In genomic region chr18:32093106-32093511, GRCh38 we compare ENCODE assay signal across 8 cellular contexts. TPM values are rescaled to one million over a fixed set of nuclear protein-coding genes. Genes with fewer than 3 reads are reported as not detected.
DNase-seq lines count a peak whose midpoint lies in the region; ATAC-seq and TF ChIP-seq lines count a peak whose summit lies in the region.

No MANE protein-coding gene starts in this region.

- H2AFZ ChIP-seq in neural progenitor cell (replicated peaks), result peak overlapping the region; percentile 40

- peaks cover 39% of the 10 kb centered on the region for H4K20me1 ChIP-seq in neural progenitor cell (ENCODE audit: low read depth)

- peaks cover 0 to 42% (median 2%) of the 10 kb centered on the region in 3 donors for H3K36me3 Mint-ChIP-seq in CD8-positive, alpha-beta memory T cell
- H3K36me3 Mint-ChIP-seq in neural progenitor cell, result peaks cover 24% of the 10 kb centered on the region

- H3K9ac ChIP-seq in neural progenitor cell, result peak overlapping the region; percentile 61

- DNase-seq in CD8-positive, alpha-beta memory T cell, result peak; percentile 9 to 57 (median 45)
- DNase-seq in OCI-M1 (lab: John Stamatoyannopoulos, UW), result peak; percentile 86
- DNase-seq in activated naive CD4-positive, alpha-beta T cell treated with anti-CD3 and anti-CD28 coated beads, Interleukin-2, amount 50 U/mL, for 16 hours, result peak; percentile 27
- DNase-seq in neural progenitor cell (ENCODE audit: low spot score), result peak; percentile 86

- H3K79me2 ChIP-seq in neural progenitor cell (ENCODE audit: low read depth), result peaks cover 55% of the 10 kb centered on the region

- peak overlapping the region; percentile 92 for H3K4me2 ChIP-seq in neural progenitor cell

- H3K4me3 Mint-ChIP-seq in CD8-positive, alpha-beta memory T cell, result peak overlapping the region; percentile 86 to 99 (median 91)
- peak overlapping the region; percentile 95 for H3K4me3 Mint-ChIP-seq in neural progenitor cell

- no peaks in the 10 kb centered on the region for H3K9me3 ChIP-seq in CD8-positive, alpha-beta memory T cell (ENCODE audit: low read length)
- H3K9me3 ChIP-seq in gastroesophageal sphincter (no peaks in the 10 kb centered on the region), neural progenitor cell (ENCODE audit: low read depth) (no peaks in the 10 kb centered on the region)

- CTCF ChIA-PET in CD8-positive, alpha-beta memory T cell (lab: Charles Lee), result interaction anchor here (0.7 to 4.2 kb wide), 3 partner anchors 21 to 150 kb away, joined by 3 to 19 read pairs (median 13); partner anchors contain the start of genes RNF125 and TRAPPC8

- POLR2A ChIA-PET in CD8-positive, alpha-beta memory T cell (lab: Charles Lee), result interaction anchor here (0.9 to 2.9 kb wide), 4 partner anchors 8 to 151 kb away, joined by 3 to 32 read pairs (median 8); partner anchors contain the start of genes RNF125 and TRAPPC8

- TF ChIP-seq CTCF in gastroesophageal sphincter (IDR thresholded peaks at IDR 0.05) (no peak), neural progenitor cell (IDR thresholded peaks at IDR 0.05) (no peak)

- no peaks in the 10 kb centered on the region for H3K9me3 Mint-ChIP-seq in CD8-positive, alpha-beta memory T cell
- no peaks in the 10 kb centered on the region for H3K9me3 Mint-ChIP-seq in neural progenitor cell

- H3K27ac Mint-ChIP-seq in CD8-positive, alpha-beta memory T cell, result peak overlapping the region; percentile 80 to 97 (median 92)
- H3K27ac Mint-ChIP-seq in neural progenitor cell, result peak overlapping the region; percentile 86

- H3K4me1 ChIP-seq in CD8-positive, alpha-beta memory T cell (ENCODE audit: insufficient read depth, low read length), result peaks cover 47% of the 10 kb centered on the region
- H3K4me1 ChIP-seq in gastroesophageal sphincter, result peaks cover 0 to 58% (median 4%) of the 10 kb centered on the region in 3 donors
- peaks cover 14% of the 10 kb centered on the region for H3K4me1 ChIP-seq in neural progenitor cell
- no peaks in the 10 kb centered on the region for H3K4me1 ChIP-seq in urinary bladder (ENCODE audit: insufficient read depth)

- H3K27ac ChIP-seq in CD8-positive, alpha-beta memory T cell (ENCODE audit: low read depth, low read length), result peak overlapping the region; percentile 85
- H3K27ac ChIP-seq in gastroesophageal sphincter, result peak overlapping the region; percentile 99 to 100 (median 100)
- H3K27ac ChIP-seq in neural progenitor cell, result peak overlapping the region; percentile 42
- peak overlapping the region; percentile 93 for H3K27ac ChIP-seq in urinary bladder (ENCODE audit: low read depth)

- ATAC-seq in GM19395 (IDR thresholded peaks at IDR 0.05; ENCODE audit: unreplicated experiment) (peak; percentile 40), HG03469 (IDR thresholded peaks at IDR 0.05; ENCODE audit: unreplicated experiment) (peak; percentile 24), gastroesophageal sphincter (peak; percentile 3)

- peaks cover 28% of the 10 kb centered on the region for H3F3A ChIP-seq in neural progenitor cell (ENCODE audit: low read depth)

- TF ChIP-seq EP300 in gastroesophageal sphincter (IDR thresholded peaks at IDR 0.05), result no peak

- peak overlapping the region; percentile 86 for H3K4me3 ChIP-seq in CD8-positive, alpha-beta memory T cell (ENCODE audit: low read length)
- H3K4me3 ChIP-seq in gastroesophageal sphincter (peak overlapping the region; percentile 58 to 90), neural progenitor cell (peak overlapping the region; percentile 61), urinary bladder (ENCODE audit: low read depth, low read length) (peak overlapping the region; percentile 85)

- H3K36me3 ChIP-seq in CD8-positive, alpha-beta memory T cell (ENCODE audit: insufficient read depth, low read length), result peaks cover 9% of the 10 kb centered on the region
- H3K36me3 ChIP-seq in gastroesophageal sphincter, result peaks cover 0 to 7% of the 10 kb centered on the region in 2 donors
- H3K36me3 ChIP-seq in neural progenitor cell, result no peaks in the 10 kb centered on the region
- no peaks in the 10 kb centered on the region for H3K36me3 ChIP-seq in urinary bladder (ENCODE audit: insufficient read depth)

- H3K27me3 Mint-ChIP-seq in CD8-positive, alpha-beta memory T cell, result peaks cover 0 to 2% of the 10 kb centered on the region in 2 donors
- H3K27me3 Mint-ChIP-seq in neural progenitor cell (ENCODE audit: insufficient read depth, low read depth), result peaks cover 4% of the 10 kb centered on the region

- peaks cover 50 to 58% (median 55%) of the 10 kb centered on the region in 3 donors for H3K4me1 Mint-ChIP-seq in CD8-positive, alpha-beta memory T cell
- H3K4me1 Mint-ChIP-seq in neural progenitor cell, result peaks cover 25% of the 10 kb centered on the region

- TF ChIP-seq POLR2A in gastroesophageal sphincter (IDR thresholded peaks at IDR 0.05), result no peak

- no peaks in the 10 kb centered on the region for H3K27me3 ChIP-seq in CD8-positive, alpha-beta memory T cell (ENCODE audit: insufficient read depth, low read length, poor library complexity, severe bottlenecking)
- no peaks in the 10 kb centered on the region for H3K27me3 ChIP-seq in gastroesophageal sphincter
- H3K27me3 ChIP-seq in neural progenitor cell, result no peaks in the 10 kb centered on the region

- 0 to 2% methylated on average over 5 to 15 of the region's 32 CpGs for WGBS in gastroesophageal sphincter (ENCODE audit: low coverage in 1 of 2), 2 donors
- under 1% methylated on average over 32 of the region's 32 CpGs for WGBS in urinary bladder

RNA-seq across cellular contexts. Expression of gene RNF138, which starts 1.4 kb away (rescaled TPM):
- 10 to 100 TPM; 82.7 to 87.8 TPM for total RNA-seq in CD8-positive, alpha-beta memory T cell
- polyA plus RNA-seq in CD8-positive, alpha-beta memory T cell, result 54.9 TPM
- total RNA-seq in gastroesophageal sphincter, result 10 to 100 TPM in 3 of 4 donors, 1 to 10 TPM in 1; 9.6 to 27.6 (median 17.9) TPM
- total RNA-seq in neural progenitor cell (ENCODE audit: low replicate concordance), result 69.4 and 83.8 TPM in 2 replicates
- total RNA-seq in urinary bladder, result 35.4 TPM
- 23.5 TPM for polyA plus RNA-seq in urinary bladder

Comparison
In these comparisons a context has a peak if more than half of its experiments do, and no peak if none do; other contexts are left out.
1. Peak in every context shown above with its lines: DNase-seq, ATAC-seq, H3K4me3 ChIP-seq and H3K27ac ChIP-seq.
2. DNase-seq: peak in every context shown above with its lines; median percentile 86 in OCI-M1; 86 in neural progenitor cell; 45 in CD8-positive, alpha-beta memory T cell; 27 in activated naive CD4-positive, alpha-beta T cell treated with anti-CD3 and anti-CD28 coated beads, Interleukin-2, amount 50 U/mL, for 16 hours.
3. H3K27ac ChIP-seq: peak in every context shown above with its lines; median percentile 100 in gastroesophageal sphincter; 93 in urinary bladder; 85 in CD8-positive, alpha-beta memory T cell; 42 in neural progenitor cell.